In genomic region chr20:44959082-44959895, GRCh38 we compare ENCODE assay signal across 8 cellular contexts. TPM values are rescaled to one million over a fixed set of nuclear protein-coding genes. Genes with fewer than 3 reads are reported as not detected.
DNase-seq lines count a peak whose midpoint lies in the region; ATAC-seq and TF ChIP-seq lines count a peak whose summit lies in the region.

No MANE protein-coding gene starts in this region.

- peaks cover 23% of the 10 kb centered on the region for H3K36me3 ChIP-seq in SU-DHL-6 (ENCODE audit: low read length)

- H4K20me1 ChIP-seq in SU-DHL-6 (ENCODE audit: low read depth, low read length), result no peaks in the 10 kb centered on the region; the same call in 1 of the 2 replicates

- H3K27me3 ChIP-seq in SU-DHL-6 (ENCODE audit: low read length), result no peaks in the 10 kb centered on the region

- peak overlapping the region; percentile 9 for H2AFZ ChIP-seq in SU-DHL-6 (ENCODE audit: low read depth, low read length, severe bottlenecking)

- H3K9me3 ChIP-seq in SU-DHL-6 (ENCODE audit: insufficient read depth, low read length), result no peaks in the 10 kb centered on the region
- no peaks in the 10 kb centered on the region for H3K9me3 ChIP-seq in iPS-18c (ENCODE audit: control insufficient read depth, insufficient read depth, low read length)

- H3K4me3 ChIP-seq in SU-DHL-6 (ENCODE audit: insufficient read depth, low read length, poor library complexity, severe bottlenecking) (peak overlapping the region; percentile 89), astrocyte of the cerebellum (ENCODE audit: low read depth, low read length) (peak overlapping the region; percentile 76), iPS-18c (ENCODE audit: insufficient read depth, low read depth, low read length) (peak overlapping the region; percentile 61)

- H3K27ac ChIP-seq in SU-DHL-6 (ENCODE audit: low read depth, low read length), result peak overlapping the region; percentile 50

- peaks cover 40% of the 10 kb centered on the region for H3K79me2 ChIP-seq in SU-DHL-6 (ENCODE audit: insufficient read depth, low read length)

- DNase-seq in G401 (ENCODE audit: low spot score) (peak; percentile 11), astrocyte of the cerebellum (ENCODE audit: low read depth) (peak; percentile 23), GM19238 (ENCODE audit: insufficient read length, low spot score) (no peak)
- peak; percentile 62 to 68 (median 65) for DNase-seq in stimulated activated CD4-positive, alpha-beta T cell treated with anti-CD3 and anti-CD28 coated beads, Interleukin-12 subunit alpha, Interleukin-12 subunit beta, amount 100 ng/mL, for 48 hours (ENCODE audit: low read depth in 2 of 3, low spot score in 1 of 3)

- H3K9ac ChIP-seq in SU-DHL-6 (ENCODE audit: low read length), result peak overlapping the region; percentile 70

- peaks cover 3% of the 10 kb centered on the region; the same call in 1 of the 2 replicates for H3F3A ChIP-seq in SU-DHL-6 (ENCODE audit: insufficient read depth)

- no peaks in the 10 kb centered on the region for H3K9me2 ChIP-seq in SU-DHL-6 (replicated peaks; ENCODE audit: insufficient read depth, low read length)

- TF ChIP-seq CTCF in SU-DHL-6 (IDR thresholded peaks at IDR 0.05; ENCODE audit: insufficient read depth, low read length, poor library complexity, severe bottlenecking), result no peak
- peak; percentile 24 for TF ChIP-seq CTCF in astrocyte of the cerebellum (IDR thresholded peaks at IDR 0.05; ENCODE audit: low read depth, low read length, missing control alignments)

- ATAC-seq in HG03025 (IDR thresholded peaks at IDR 0.05; ENCODE audit: low FRiP score, unreplicated experiment), result peak; percentile 30
- no peak for ATAC-seq in GM21447 (IDR thresholded peaks at IDR 0.05; ENCODE audit: unreplicated experiment)

- peak overlapping the region; percentile 69 for H3K4me2 ChIP-seq in SU-DHL-6 (ENCODE audit: low read depth, low read length, poor library complexity, severe bottlenecking)

- in situ Hi-C loops in G401 (cut with HindIII; ENCODE audit: low sequenced_read_pairs), result no loop called here
- in situ Hi-C loops in astrocyte of the cerebellum (cut with HindIII; ENCODE audit: low sequenced_read_pairs), result no loop called here

RNA-seq across cellular contexts. Expression of gene TOMM34, which starts 0.9 kb away (rescaled TPM):
- 22.7 and 42.0 TPM in 2 replicates for total RNA-seq in G401 (2014; rRNA removed; shearing (Covaris generic))

RNA-seq across cellular contexts. Expression of gene STK4, which starts 7.0 kb away (rescaled TPM):
- total RNA-seq in G401 (2014; rRNA removed; shearing (Covaris generic)), result 9.3 and 11.1 TPM in 2 replicates

RNA-seq across cellular contexts. Expression of gene PABPC1L, which starts 49.4 kb away (rescaled TPM):
- 3.7 and 11.4 TPM in 2 replicates for total RNA-seq in G401 (2014; rRNA removed; shearing (Covaris generic))
